Comparison of ENCODE assay signal across 1 cellular context in genomic region chr6:160455484-160456213, GRCh38.
TF ChIP-seq lines count a peak whose summit lies in the region.

No MANE protein-coding gene starts in this region.

TF ChIP-seq in HepG2, 621 proteins besides CTCF, POLR2A, EP300 and RAD21 (continued from another document and continues in another):
- TF ChIP-seq ARID5B (CRISPR knock-in tag; IDR thresholded peaks at IDR 0.05) (peak; percentile 47), MLX (CRISPR knock-in tag; IDR thresholded peaks at IDR 0.05) (no peak), MATR3 (CRISPR knock-in tag; IDR thresholded peaks at IDR 0.05) (no peak), ETV6 (CRISPR knock-in tag; conservative IDR thresholded peaks at IDR 0.05) (0 out of 2 replicates have a peak, but pooled peaks have one; percentile 41), SRSF4 (IDR thresholded peaks at IDR 0.05; ENCODE audit: low read depth, low read length, poor library complexity, severe bottlenecking) (no peak), IKZF4 (CRISPR knock-in tag; IDR thresholded peaks at IDR 0.05; ENCODE audit: borderline replicate concordance, low read depth, not compliant biosample characterization) (no peak), CBFB (CRISPR knock-in tag; IDR thresholded peaks at IDR 0.05) (no peak), ZNF704 (CRISPR knock-in tag; IDR thresholded peaks at IDR 0.05; ENCODE audit: borderline replicate concordance) (no peak), ZNF317 (CRISPR knock-in tag; IDR thresholded peaks at IDR 0.05) (peak; percentile 59; the same call in 1 of the 2 replicates), MTERF4 (CRISPR knock-in tag; IDR thresholded peaks at IDR 0.05) (no peak), DNMT3B (CRISPR knock-in tag; conservative IDR thresholded peaks at IDR 0.05) (no peak), TEF (CRISPR knock-in tag; IDR thresholded peaks at IDR 0.05) (no peak), AKNA (CRISPR knock-in tag; IDR thresholded peaks at IDR 0.05; ENCODE audit: borderline replicate concordance) (no peak), ZMYM3 (CRISPR knock-in tag; IDR thresholded peaks at IDR 0.05) (no peak), ZMYM4 (CRISPR knock-in tag; IDR thresholded peaks at IDR 0.05) (0 out of 2 replicates have a peak, but pooled peaks have one; percentile 11), MEF2D (CRISPR knock-in tag; IDR thresholded peaks at IDR 0.05) (no peak), ZNF432 (CRISPR knock-in tag; IDR thresholded peaks at IDR 0.05; ENCODE audit: borderline replicate concordance) (no peak), POLR2AphosphoS5 (IDR thresholded peaks at IDR 0.05; ENCODE audit: low read depth, low read length) (no peak), MED13 (CRISPR knock-in tag; IDR thresholded peaks at IDR 0.05) (no peak), ZNF282 (IDR thresholded peaks at IDR 0.05; ENCODE audit: partially characterized antibody) (no peak), ZNF792 (CRISPR knock-in tag; IDR thresholded peaks at IDR 0.05) (no peak), ZNF615 (CRISPR knock-in tag; IDR thresholded peaks at IDR 0.05; ENCODE audit: borderline replicate concordance) (no peak), CEBPZ (IDR thresholded peaks at IDR 0.05; ENCODE audit: low read length) (no peak), FOXO1 (CRISPR knock-in tag; IDR thresholded peaks at IDR 0.05) (peak; percentile 65; the same call in 1 of the 2 replicates), TARDBP (CRISPR knock-in tag; IDR thresholded peaks at IDR 0.05) (peak; percentile 37; the same call in 1 of the 2 replicates), ZNF644 (CRISPR knock-in tag; IDR thresholded peaks at IDR 0.05; ENCODE audit: low read depth) (no peak), THAP11 (CRISPR knock-in tag; IDR thresholded peaks at IDR 0.05) (peak; percentile 51; the same call in 1 of the 2 replicates), ZNF33B (CRISPR knock-in tag; IDR thresholded peaks at IDR 0.05) (0 out of 2 replicates have a peak, but pooled peaks have one; percentile 25), ZNF597 (CRISPR knock-in tag; IDR thresholded peaks at IDR 0.05) (no peak), ZBTB33 (CRISPR knock-in tag; IDR thresholded peaks at IDR 0.05) (peak; percentile 30; the same call in 1 of the 2 replicates), ZNF414 (CRISPR knock-in tag; IDR thresholded peaks at IDR 0.05) (no peak), ZNF768 (CRISPR knock-in tag; IDR thresholded peaks at IDR 0.05) (no peak), ZNF280D (CRISPR knock-in tag; IDR thresholded peaks at IDR 0.05) (0 out of 2 replicates have a peak, but pooled peaks have one; percentile 60)
